In the genomic region with DNA sequence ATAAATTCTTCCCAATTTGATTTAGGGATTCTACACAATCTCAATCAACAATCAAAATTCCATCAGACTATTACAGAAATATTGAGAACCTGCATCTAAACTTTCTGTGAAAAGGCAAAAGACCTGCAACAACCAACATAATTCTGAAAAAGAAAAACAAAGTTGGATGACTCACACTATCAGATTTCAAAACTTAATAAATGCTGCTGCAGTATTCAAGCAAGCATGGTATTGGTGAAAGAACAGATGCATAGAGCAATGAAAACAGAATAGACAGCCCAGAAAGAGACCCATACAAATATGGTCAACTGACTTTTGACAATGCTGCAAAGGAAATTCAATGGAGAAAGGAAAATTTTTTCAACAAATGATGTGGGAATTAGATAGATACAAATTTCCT, we compare ENCODE assay signal across 19 cellular contexts.
A peak's percentile ranks its signal among the peaks of the same experiment; 100 is the strongest.
DNase-seq lines count a peak whose midpoint lies in the region; ATAC-seq and TF ChIP-seq lines count a peak whose summit lies in the region.
"Had no signal": no experiment of that assay in that cellular context is flagged by ENCODE, and none has a peak within 500 bp of the region (broad histone marks: within the 10 kb centered on the region; RNA-seq: fewer than 3 reads in every experiment).

No MANE protein-coding gene starts in this region.

- no peaks in the 10 kb centered on the region for H4K20me1 ChIP-seq in IMR-90 (ENCODE audit: insufficient read depth, low read length)

- H3K14ac ChIP-seq in IMR-90 (replicated peaks; ENCODE audit: low read depth, low read length): no peak overlapping the region

- ATAC-seq in IMR-90 (ENCODE audit: low read depth): peak; percentile 67
- ATAC-seq: GM23338, HCT116 had no signal

- H4K8ac ChIP-seq in IMR-90 (ENCODE audit: low read depth in 2 of 2, low read length in 2 of 2): no peak overlapping the region

- H3K36me3 ChIP-seq in IMR-90 (ENCODE audit: control insufficient read depth, insufficient read depth, low read length): no peaks in the 10 kb centered on the region
- no peaks in the 10 kb centered on the region for H3K36me3 ChIP-seq in effector memory CD4-positive, alpha-beta T cell (ENCODE audit: control insufficient read depth, insufficient read depth, low read length)

- H3K4me3 ChIP-seq in IMR-90 (ENCODE audit: insufficient read depth, low read depth, low read length): no peak overlapping the region
- H3K4me3 ChIP-seq in choroid plexus epithelial cell (ENCODE audit: low read depth, low read length): no peak overlapping the region
- no peak overlapping the region for H3K4me3 ChIP-seq in fibroblast of villous mesenchyme (ENCODE audit: low read depth, low read length)
- no peak overlapping the region for H3K4me3 ChIP-seq in effector memory CD4-positive, alpha-beta T cell (ENCODE audit: insufficient read depth, low read depth, low read length, poor library complexity, severe bottlenecking)
- H3K4me3 ChIP-seq: GM23338 had no signal

- CTCF ChIA-PET in IMR-90 (lab: Yijun Ruan, JAX): interaction anchor here (0.6 to 0.7 kb wide), 2 partner anchors 19 to 129 kb away, joined by 3 to 4 read pairs; no protein-coding TSS in a partner anchor

- H2BK5ac ChIP-seq in IMR-90 (ENCODE audit: low read depth, low read length, poor library complexity, severe bottlenecking): no peak overlapping the region

- TF ChIP-seq POLR2A in IMR-90 (IDR thresholded peaks at IDR 0.05; ENCODE audit: low read depth, low read length): no peak

- no peak overlapping the region for H3K56ac ChIP-seq in IMR-90 (ENCODE audit: extremely low read depth, insufficient read depth, low read length)

- no peaks in the 10 kb centered on the region for H3K9me3 ChIP-seq in IMR-90 (ENCODE audit: control insufficient read depth, insufficient read depth, low read length)
- H3K9me3 ChIP-seq in effector memory CD4-positive, alpha-beta T cell (ENCODE audit: control insufficient read depth, low read length): no peaks in the 10 kb centered on the region
- H3K9me3 ChIP-seq: SK-N-SH had no signal

- dilution Hi-C loops in IMR-90 (cut with HindIII; ENCODE audit: low sequenced_read_pairs, unreplicated experiment): no loop called here

- no peak overlapping the region for H3K18ac ChIP-seq in IMR-90 (ENCODE audit: low read depth, low read length)

- H3K27ac ChIP-seq in IMR-90 (ENCODE audit: insufficient read depth, low read length): no peak overlapping the region
- no peak overlapping the region for H3K27ac ChIP-seq in effector memory CD4-positive, alpha-beta T cell (ENCODE audit: insufficient read depth, low read length, poor library complexity, severe bottlenecking)

- no peak overlapping the region for H3K4me2 ChIP-seq in IMR-90 (ENCODE audit: low read depth, low read length)
- H3K4me2 ChIP-seq: GM23338, SK-N-SH had no signal

- H4K91ac ChIP-seq in IMR-90 (ENCODE audit: insufficient read depth, low read depth, low read length): no peak overlapping the region

- no peak overlapping the region for H4K5ac ChIP-seq in IMR-90 (ENCODE audit: low read depth, low read length)

- H2AFZ ChIP-seq in IMR-90 (replicated peaks; ENCODE audit: low read length, poor library complexity): no peak overlapping the region
- H2AFZ ChIP-seq: GM23338 had no signal

- no peak overlapping the region for H3K4ac ChIP-seq in IMR-90 (ENCODE audit: low read depth, low read length)

- no TSS peak for BruUV-seq in IMR-90 (replicated peaks; lab: Mats Ljungman, UMichigan)

- H3K9ac ChIP-seq in IMR-90 (ENCODE audit: low read depth, low read length): no peak overlapping the region
- H3K9ac ChIP-seq: SK-N-SH had no signal

- TF ChIP-seq CTCF in IMR-90 (conservative IDR thresholded peaks at IDR 0.05; ENCODE audit: low read depth, low read length) (no peak), choroid plexus epithelial cell (conservative IDR thresholded peaks at IDR 0.05; ENCODE audit: low read depth, low read length) (no peak), fibroblast of villous mesenchyme (IDR thresholded peaks at IDR 0.05; ENCODE audit: insufficient read depth, low read depth, low read length) (no peak)

- in situ Hi-C loops in IMR-90 (cut with MboI; ENCODE audit: low sequenced_read_pairs): no loop called here

- H2BK20ac ChIP-seq in IMR-90 (ENCODE audit: low read depth, low read length): no peak overlapping the region

- POLR2A ChIA-PET in IMR-90 (lab: Charles Lee; ENCODE audit: unreplicated experiment): no interaction called here

- no peak overlapping the region for H3K23ac ChIP-seq in IMR-90 (ENCODE audit: low read depth, low read length)

- DNase-seq in IMR-90 (peak; percentile 61), choroid plexus epithelial cell (ENCODE audit: low read depth) (peak; percentile 71), fibroblast of villous mesenchyme (ENCODE audit: low read depth) (peak; percentile 42), AG08395 (ENCODE audit: low spot score) (no peak), medulla oblongata (ENCODE audit: extremely low spot score) (no peak), T-helper 1 cell (no peak)
- DNase-seq in effector memory CD4-positive, alpha-beta T cell: no peak
- DNase-seq: DMS79 treated with DMSO at 0.1 percent for 48 hours, GDM1, KG1, NCI-H1417, NCI-H187, NCI-H226, NCI-H524, RPMI8226, SHP77 treated with DMSO at 0.1 percent for 48 hours, SK-N-SH had no signal

- no peak overlapping the region for H2BK15ac ChIP-seq in IMR-90 (ENCODE audit: low read depth, low read length)

- no peaks in the 10 kb centered on the region for H3K9me1 ChIP-seq in IMR-90 (ENCODE audit: insufficient read depth, low read length)

- peaks cover 3% of the 10 kb centered on the region; the same call in 1 of the 2 replicates for H3K4me1 ChIP-seq in IMR-90 (ENCODE audit: control insufficient read depth, insufficient read depth, low read length)
- no peaks in the 10 kb centered on the region for H3K4me1 ChIP-seq in effector memory CD4-positive, alpha-beta T cell (ENCODE audit: control insufficient read depth, insufficient read depth, low read length, poor library complexity, severe bottlenecking)

- no peak overlapping the region for H2AK5ac ChIP-seq in IMR-90 (ENCODE audit: low read depth, low read length)

- no peaks in the 10 kb centered on the region for H3K27me3 ChIP-seq in IMR-90 (ENCODE audit: control insufficient read depth, insufficient read depth, low read length)
- H3K27me3 ChIP-seq in effector memory CD4-positive, alpha-beta T cell (replicated peaks; ENCODE audit: control insufficient read depth, insufficient read depth, low read length, poor library complexity, severe bottlenecking): no peaks in the 10 kb centered on the region

- H2BK120ac ChIP-seq in IMR-90 (ENCODE audit: low read depth, low read length): no peak overlapping the region

- intact Hi-C loops in IMR-90 (cut with micrococcal nuclease): loop anchor here (10.0 kb wide), 1 partner anchor 471 kb away; no protein-coding TSS in a partner anchor

- H2AK9ac ChIP-seq in IMR-90 (replicated peaks; ENCODE audit: low read depth, low read length, poor library complexity): no peak overlapping the region

- no peaks in the 10 kb centered on the region for H3K79me1 ChIP-seq in IMR-90 (ENCODE audit: low read depth in 1 of 2, low read length in 2 of 2)

- no peak for TF ChIP-seq RAD21 in IMR-90 (IDR thresholded peaks at IDR 0.05; ENCODE audit: low read length)

TF ChIP-seq in IMR-90, 13 proteins besides CTCF, POLR2A, EP300 and RAD21:
- 0 out of 2 replicates have a peak, but pooled peaks have one; percentile 17 for TF ChIP-seq FOS (IDR thresholded peaks at IDR 0.05; ENCODE audit: low read depth, low read length)
- no peak for TF ChIP-seq BHLHE40 (IDR thresholded peaks at IDR 0.05; ENCODE audit: low read depth, low read length)

Comparison
In these comparisons a context has a peak if more than half of its experiments do, and no peak if none do; other contexts are left out.
1. DNase-seq: peak in IMR-90 (single experiment), choroid plexus epithelial cell (single experiment) and fibroblast of villous mesenchyme (single experiment); none in AG08395 (single experiment), medulla oblongata (single experiment), effector memory CD4-positive, alpha-beta T cell (0 of 3) and T-helper 1 cell (0 of 5).